In genomic region chr1:222552882-222553281, GRCh38 we compare ENCODE assay signal across 24 cellular contexts. TPM values are rescaled to one million over a fixed set of nuclear protein-coding genes. Genes with fewer than 3 reads are reported as not detected.
"Had no signal": no experiment of that assay in that cellular context is flagged by ENCODE, and none has a peak within 500 bp of the region (broad histone marks: within the 10 kb centered on the region; RNA-seq: fewer than 3 reads in every experiment).

No MANE protein-coding gene starts in this region.

- H3K4me3 Mint-ChIP-seq: activated CD4-positive, alpha-beta T cell treated with anti-CD3 and anti-CD28 coated beads, Interleukin-2, amount 10 ng/mL, durations not matched to agents 24 days and 14 days; activated CD8-positive, alpha-beta T cell treated with anti-CD3 and anti-CD28 coated beads for 36 hours; activated naive CD4-positive, alpha-beta T cell treated with anti-CD3 and anti-CD28 coated beads for 36 hours; activated T-cell treated with anti-CD3 and anti-CD28 coated beads, Interleukin-2, amount 50 U/mL, for 24 hours; brain; neural crest cell; stimulated activated naive CD8-positive, alpha-beta T cell treated with anti-CD3 and anti-CD28 coated beads, Interleukin-15, amount 100 ng/mL, for 72 hours had no signal

- H3K27ac Mint-ChIP-seq: activated CD4-positive, alpha-beta T cell treated with anti-CD3 and anti-CD28 coated beads, Interleukin-2, amount 10 ng/mL, durations not matched to agents 24 days and 14 days; activated CD8-positive, alpha-beta T cell treated with anti-CD3 and anti-CD28 coated beads for 36 hours; activated naive CD4-positive, alpha-beta T cell treated with anti-CD3 and anti-CD28 coated beads for 36 hours; activated T-cell treated with anti-CD3 and anti-CD28 coated beads, Interleukin-2, amount 50 U/mL, for 24 hours; activated T-helper 2 cell treated with anti-CD3 and anti-CD28 coated beads, Interferon-gamma antibody, Interleukin-2, Interleukin-4, amounts not matched to agents 10 μg/mL and 5 μg/mL and 100 μg/mL, durations not matched to agents 14 hours and 24 hours and 36 hours; progenitor cell of endocrine pancreas; stimulated activated naive CD8-positive, alpha-beta T cell treated with anti-CD3 and anti-CD28 coated beads, Interleukin-15, amount 100 ng/mL, for 72 hours had no signal

- H3K4me3 ChIP-seq: skin epidermis, vagina had no signal

- H3K9me3 ChIP-seq: vagina had no signal

- H3K4me1 Mint-ChIP-seq: activated CD4-positive, alpha-beta T cell treated with anti-CD3 and anti-CD28 coated beads, Interleukin-2, amount 10 ng/mL, durations not matched to agents 24 days and 14 days; brain; neural crest cell; stimulated activated naive CD8-positive, alpha-beta T cell treated with anti-CD3 and anti-CD28 coated beads, Interleukin-15, amount 100 ng/mL, for 72 hours had no signal

- H3K9me3 Mint-ChIP-seq: activated CD4-positive, alpha-beta T cell treated with anti-CD3 and anti-CD28 coated beads, Interleukin-2, amount 10 ng/mL, durations not matched to agents 24 days and 14 days; activated CD8-positive, alpha-beta T cell treated with anti-CD3 and anti-CD28 coated beads for 36 hours; activated naive CD4-positive, alpha-beta T cell treated with anti-CD3 and anti-CD28 coated beads for 36 hours; activated T-cell treated with anti-CD3 and anti-CD28 coated beads, Interleukin-2, amount 50 U/mL, for 24 hours; activated T-helper 2 cell treated with anti-CD3 and anti-CD28 coated beads, Interferon-gamma antibody, Interleukin-2, Interleukin-4, amounts not matched to agents 10 μg/mL and 5 μg/mL and 100 μg/mL, durations not matched to agents 14 hours and 24 hours and 36 hours; neural crest cell; stimulated activated naive CD8-positive, alpha-beta T cell treated with anti-CD3 and anti-CD28 coated beads, Interleukin-15, amount 100 ng/mL, for 72 hours had no signal

- H3K4me1 ChIP-seq: foreskin keratinocyte, vagina had no signal

- DNase-seq: activated CD4-positive, alpha-beta T cell treated with anti-CD3 and anti-CD28 coated beads, Interleukin-2, amount 10 ng/mL, durations not matched to agents 24 days and 14 days; activated CD8-positive, alpha-beta T cell treated with anti-CD3 and anti-CD28 coated beads for 36 hours; activated naive CD4-positive, alpha-beta T cell treated with anti-CD3 and anti-CD28 coated beads for 36 hours; activated T-cell treated with anti-CD3 and anti-CD28 coated beads, Interleukin-2, amount 50 U/mL, for 24 hours; anterior cingulate cortex; cortex of kidney; effector CD4-positive, alpha-beta T cell; foreskin keratinocyte; glutamatergic neuron; hippocampal formation; islet precursor cell; mammary epithelial cell; stimulated activated naive CD8-positive, alpha-beta T cell treated with anti-CD3 and anti-CD28 coated beads, Interleukin-15, amount 100 ng/mL, for 72 hours; T-helper 1 cell; T-helper 9 cell; trophoblast cell had no signal

- H3K27me3 ChIP-seq: foreskin keratinocyte, vagina had no signal

- H3K27me3 Mint-ChIP-seq: activated CD4-positive, alpha-beta T cell treated with anti-CD3 and anti-CD28 coated beads, Interleukin-2, amount 10 ng/mL, durations not matched to agents 24 days and 14 days; activated CD8-positive, alpha-beta T cell treated with anti-CD3 and anti-CD28 coated beads for 36 hours; activated T-cell treated with anti-CD3 and anti-CD28 coated beads, Interleukin-2, amount 50 U/mL, for 24 hours; progenitor cell of endocrine pancreas; stimulated activated naive CD8-positive, alpha-beta T cell treated with anti-CD3 and anti-CD28 coated beads, Interleukin-15, amount 100 ng/mL, for 72 hours had no signal

- H3K27ac ChIP-seq: foreskin keratinocyte, vagina had no signal

- ATAC-seq: activated CD8-positive, alpha-beta T cell treated with anti-CD3 and anti-CD28 coated beads for 36 hours; esophagus mucosa; foreskin keratinocyte; stimulated activated naive CD8-positive, alpha-beta T cell treated with anti-CD3 and anti-CD28 coated beads, Interleukin-15, amount 100 ng/mL, for 72 hours had no signal

RNA-seq across cellular contexts. Expression of gene HHIPL2, which starts 5.0 kb away (rescaled TPM):
- total RNA-seq: activated CD8-positive, alpha-beta T cell treated with anti-CD3 and anti-CD28 coated beads for 36 hours; mammary epithelial cell; mononuclear cell; vagina had no signal
